In genomic region chrX:13074297-13075262, GRCh38 we compare ENCODE assay signal across 11 cellular contexts. TPM values are rescaled to one million over a fixed set of nuclear protein-coding genes. Genes with fewer than 3 reads are reported as not detected.
DNase-seq lines count a peak whose midpoint lies in the region; ATAC-seq and TF ChIP-seq lines count a peak whose summit lies in the region.
"Had no signal": no experiment of that assay in that cellular context is flagged by ENCODE, and none has a peak within 500 bp of the region (broad histone marks: within the 10 kb centered on the region; RNA-seq: fewer than 3 reads in every experiment).

No MANE protein-coding gene starts in this region.

- H3K4me1 ChIP-seq in DOHH2 (ENCODE audit: control insufficient read depth, low read length), result peaks cover 58% of the 10 kb centered on the region

- peaks cover 56% of the 10 kb centered on the region for H3K4me1 Mint-ChIP-seq in activated CD8-positive, alpha-beta T cell treated with anti-CD3 and anti-CD28 coated beads, Interleukin-2, amount 10 ng/mL, durations not matched to agents 7 days and 5 days (ENCODE audit: low read depth)
- H3K4me1 Mint-ChIP-seq in chondrocyte (ENCODE audit: low read depth), result peaks cover 26% of the 10 kb centered on the region

- peak overlapping the region; percentile 12 for H3K4me3 Mint-ChIP-seq in activated CD8-positive, alpha-beta T cell treated with anti-CD3 and anti-CD28 coated beads, Interleukin-2, amount 10 ng/mL, durations not matched to agents 7 days and 5 days
- no peak overlapping the region for H3K4me3 Mint-ChIP-seq in chondrocyte (ENCODE audit: unreplicated experiment)

- H3K9me3 ChIP-seq in DOHH2 (ENCODE audit: control insufficient read depth, insufficient read depth, low read length), result no peaks in the 10 kb centered on the region

- DNase-seq in activated CD8-positive, alpha-beta T cell treated with anti-CD3 and anti-CD28 coated beads, Interleukin-2, amount 10 ng/mL, durations not matched to agents 7 days and 5 days, result no peak
- DNase-seq in Ammon's horn (ENCODE audit: low spot score), result no peak
- DNase-seq in chondrocyte (ENCODE audit: low spot score), result no peak
- no peak for DNase-seq in head of caudate nucleus
- DNase-seq in Kasumi-1 (lab: John Stamatoyannopoulos, UW), result no peak
- DNase-seq: amygdala, foreskin fibroblast had no signal

- peak; percentile 85 for ATAC-seq in GM19372 (IDR thresholded peaks at IDR 0.05; ENCODE audit: low read depth, unreplicated experiment)
- peak; percentile 56 for ATAC-seq in HG03060 (IDR thresholded peaks at IDR 0.05; ENCODE audit: low read depth, unreplicated experiment)
- ATAC-seq in activated CD8-positive, alpha-beta T cell treated with anti-CD3 and anti-CD28 coated beads, Interleukin-2, amount 10 ng/mL, durations not matched to agents 7 days and 5 days, result peak; percentile 72

- no peaks in the 10 kb centered on the region for H3F3A ChIP-seq in DOHH2 (ENCODE audit: control insufficient read depth, insufficient read depth)

- CTCF ChIA-PET in activated CD8-positive, alpha-beta T cell treated with anti-CD3 and anti-CD28 coated beads, Interleukin-2, amount 10 ng/mL, durations not matched to agents 7 days and 5 days (lab: Charles Lee), result interaction anchor here (0.7 to 1.2 kb wide), 7 partner anchors 12 to 128 kb away, joined by 3 to 5 read pairs (median 3); no protein-coding TSS in a partner anchor

- H3K27ac ChIP-seq in DOHH2 (ENCODE audit: low read depth, low read length), result peak overlapping the region; percentile 71

- no peaks in the 10 kb centered on the region for H3K27me3 ChIP-seq in DOHH2 (ENCODE audit: control insufficient read depth, low read length)

- POLR2A ChIA-PET in activated CD8-positive, alpha-beta T cell treated with anti-CD3 and anti-CD28 coated beads, Interleukin-2, amount 10 ng/mL, durations not matched to agents 7 days and 5 days (lab: Charles Lee), result interaction anchor here (0.6 to 7.3 kb wide), 8 partner anchors 15 to 118 kb away, joined by 3 to 73 read pairs (median 4); partner anchors contain the start of gene TMSB4X

- peak overlapping the region; percentile 80 for H3K27ac Mint-ChIP-seq in activated CD8-positive, alpha-beta T cell treated with anti-CD3 and anti-CD28 coated beads, Interleukin-2, amount 10 ng/mL, durations not matched to agents 7 days and 5 days
- no peak overlapping the region for H3K27ac Mint-ChIP-seq in chondrocyte (ENCODE audit: unreplicated experiment)

- no peak for TF ChIP-seq CTCF in DOHH2 (IDR thresholded peaks at IDR 0.05; ENCODE audit: low read depth, low read length, poor library complexity, severe bottlenecking)
- TF ChIP-seq CTCF in chondrocyte (IDR thresholded peaks at IDR 0.05), result no peak

- H3K9me2 ChIP-seq in DOHH2 (replicated peaks; ENCODE audit: control insufficient read depth, low read length), result no peaks in the 10 kb centered on the region

- no peaks in the 10 kb centered on the region for H3K27me3 Mint-ChIP-seq in activated CD8-positive, alpha-beta T cell treated with anti-CD3 and anti-CD28 coated beads, Interleukin-2, amount 10 ng/mL, durations not matched to agents 7 days and 5 days (ENCODE audit: low read depth)
- H3K27me3 Mint-ChIP-seq in chondrocyte (ENCODE audit: low read depth), result no peaks in the 10 kb centered on the region

- H3K36me3 ChIP-seq in DOHH2 (ENCODE audit: control insufficient read depth, low read length), result no peaks in the 10 kb centered on the region

- H3K79me2 ChIP-seq in DOHH2 (ENCODE audit: control insufficient read depth, low read length), result no peaks in the 10 kb centered on the region

- H3K36me3 Mint-ChIP-seq in activated CD8-positive, alpha-beta T cell treated with anti-CD3 and anti-CD28 coated beads, Interleukin-2, amount 10 ng/mL, durations not matched to agents 7 days and 5 days (ENCODE audit: low read depth), result peaks cover 12% of the 10 kb centered on the region
- H3K36me3 Mint-ChIP-seq in chondrocyte (ENCODE audit: low read depth), result no peaks in the 10 kb centered on the region

- H3K9me3 Mint-ChIP-seq in activated CD8-positive, alpha-beta T cell treated with anti-CD3 and anti-CD28 coated beads, Interleukin-2, amount 10 ng/mL, durations not matched to agents 7 days and 5 days (ENCODE audit: insufficient read depth), result peaks cover 11% of the 10 kb centered on the region
- peaks cover 7% of the 10 kb centered on the region for H3K9me3 Mint-ChIP-seq in chondrocyte (ENCODE audit: low read depth)

- intact Hi-C loops in head of caudate nucleus (cut with DNase I), result no loop called here

- peak overlapping the region; percentile 68 for H3K4me2 ChIP-seq in DOHH2 (ENCODE audit: low read length)

- no peaks in the 10 kb centered on the region for H4K20me1 ChIP-seq in DOHH2 (ENCODE audit: control insufficient read depth, insufficient read depth, low read depth, low read length)

- H3K4me3 ChIP-seq in DOHH2 (ENCODE audit: low read length), result peak overlapping the region; percentile 54

RNA-seq across cellular contexts. Expression of gene FAM9C, which starts 30.2 kb away (rescaled TPM):
- total RNA-seq in activated CD8-positive, alpha-beta T cell treated with anti-CD3 and anti-CD28 coated beads, Interleukin-2, amount 10 ng/mL, durations not matched to agents 7 days and 5 days, result not detected
- not detected in 3 replicates for total RNA-seq in chondrocyte
- total RNA-seq: SK-MEL-5 had no signal
